8 cellular contexts compared by ENCODE assay signal in genomic region chr6:165804331-165805066, GRCh38.
DNase-seq lines count a peak whose midpoint lies in the region; ATAC-seq and TF ChIP-seq lines count a peak whose summit lies in the region.

No MANE protein-coding gene starts in this region.

- no peak for TF ChIP-seq CTCF in AG10803 (conservative IDR thresholded peaks at IDR 0.05; ENCODE audit: low read length)
- TF ChIP-seq CTCF in dorsolateral prefrontal cortex (IDR thresholded peaks at IDR 0.05 in 54 of 56, conservative IDR thresholded peaks at IDR 0.05 in 2 of 56; ENCODE audit: low read depth in 1 of 56, partially characterized antibody in 56 of 56): no peak

- H3K27me3 ChIP-seq in dorsolateral prefrontal cortex (peaks cover 0 to 30% (median 0%) of the 10 kb centered on the region in 45 donors), iPS-20b (ENCODE audit: insufficient read depth, low read length) (peaks cover 70% of the 10 kb centered on the region)

- DNase-seq in AG10803 (ENCODE audit: low read depth) (peak; percentile 8), dorsolateral prefrontal cortex (peak in 3 of 10 donors; percentile 47 to 60 (median 59)), putamen (ENCODE audit: low spot score) (peak; percentile 18), NAMALWA (ENCODE audit: low spot score) (no peak)

- intact Hi-C loops in dorsolateral prefrontal cortex (cut with DNase I): no loop called here

- H3K4me1 ChIP-seq in iPS-20b (ENCODE audit: insufficient read depth, low read length): no peaks in the 10 kb centered on the region

- ATAC-seq in GM18907 (IDR thresholded peaks at IDR 0.05; ENCODE audit: unreplicated experiment): no peak
- no peak for ATAC-seq in GM19467 (IDR thresholded peaks at IDR 0.05; ENCODE audit: unreplicated experiment)
- ATAC-seq in HG03520 (IDR thresholded peaks at IDR 0.05; ENCODE audit: unreplicated experiment): no peak

- no peak overlapping the region for H3K27ac ChIP-seq in dorsolateral prefrontal cortex
- no peak overlapping the region for H3K27ac ChIP-seq in iPS-20b (ENCODE audit: low read length)

- H3K36me3 ChIP-seq in iPS-20b (ENCODE audit: insufficient read depth, low read depth, low read length): no peaks in the 10 kb centered on the region

- H3K9ac ChIP-seq in iPS-20b (ENCODE audit: low read depth, low read length): no peak overlapping the region

- H3K9me3 ChIP-seq in iPS-20b (ENCODE audit: insufficient read depth, low read depth, low read length): no peaks in the 10 kb centered on the region

- H3K4me3 ChIP-seq in AG10803 (ENCODE audit: low read length) (no peak overlapping the region), dorsolateral prefrontal cortex (peak overlapping the region in 50 of 59 donors; percentile 12 to 61 (median 40)), iPS-20b (ENCODE audit: low read length) (peak overlapping the region; percentile 46; the same call in 1 of the 2 replicates)
